8 cellular contexts compared by ENCODE assay signal in the genomic region with DNA sequence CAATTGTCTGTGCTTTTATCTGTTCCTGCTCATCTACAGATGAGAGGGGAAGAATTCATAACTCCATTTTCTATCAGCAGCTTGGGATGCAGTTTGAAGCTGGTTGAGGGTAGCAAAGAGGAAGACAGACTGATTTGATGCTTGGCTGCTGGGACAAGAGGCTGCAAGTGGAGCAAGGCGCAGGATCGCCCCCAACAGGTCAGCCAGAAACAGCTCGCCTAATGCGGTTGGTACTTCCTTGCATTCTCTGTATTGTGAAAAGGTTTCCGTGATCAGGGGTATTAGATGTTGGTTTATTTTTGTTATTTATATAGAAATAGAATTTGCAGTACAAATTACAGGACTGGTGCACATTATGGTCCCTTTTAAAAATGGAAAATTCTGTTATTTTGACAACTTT. TPM values are rescaled to one million over a fixed set of nuclear protein-coding genes. Genes with fewer than 3 reads are reported as not detected.
DNase-seq lines count a peak whose midpoint lies in the region; ATAC-seq and TF ChIP-seq lines count a peak whose summit lies in the region.

No MANE protein-coding gene starts in this region.

- peak; percentile 10 to 25 for DNase-seq in AML-193 (lab: John Stamatoyannopoulos, UW)
- DNase-seq in OCI-LY7 (ENCODE audit: low spot score), result peak; percentile 39
- peak in 1 of 2 donors; percentile 1 for DNase-seq in foreskin keratinocyte
- no peak for DNase-seq in 8988T

- H2AFZ ChIP-seq in OCI-LY7 (ENCODE audit: low read length), result no peak overlapping the region

- no peak overlapping the region for H3K4me2 ChIP-seq in OCI-LY7 (ENCODE audit: low read length)

- BruUV-seq in OCI-LY7 (replicated peaks; lab: Mats Ljungman, UMichigan), result no TSS peak

- no peaks in the 10 kb centered on the region for H4K20me1 ChIP-seq in OCI-LY7 (ENCODE audit: insufficient read depth, low read length)

- no peak for ATAC-seq in foreskin keratinocyte
- ATAC-seq in HG03097 (IDR thresholded peaks at IDR 0.05; ENCODE audit: low FRiP score, unreplicated experiment), result no peak
- no peak for ATAC-seq in HG02798 (IDR thresholded peaks at IDR 0.05; ENCODE audit: poor library complexity, unreplicated experiment)
- no peak for ATAC-seq in GM19467 (IDR thresholded peaks at IDR 0.05; ENCODE audit: unreplicated experiment)

- intact Hi-C loops in OCI-LY7 (cut with micrococcal nuclease; ENCODE audit: unreplicated experiment), result loop anchor here (5.0 kb wide), 1 partner anchor 49 kb away; no protein-coding TSS in a partner anchor

- peak; percentile 49 for TF ChIP-seq CTCF in GM12873 (IDR thresholded peaks at IDR 0.05; ENCODE audit: insufficient read depth, low read depth, low read length, missing control alignments)
- peak; percentile 75 for TF ChIP-seq CTCF in OCI-LY7 (conservative IDR thresholded peaks at IDR 0.05; ENCODE audit: low read length)
- TF ChIP-seq CTCF in foreskin keratinocyte (conservative IDR thresholded peaks at IDR 0.05), result peak; percentile 39

- no peaks in the 10 kb centered on the region for H3K9me3 ChIP-seq in OCI-LY7 (ENCODE audit: low read length)

- no peaks in the 10 kb centered on the region for H3K79me2 ChIP-seq in OCI-LY7 (ENCODE audit: insufficient read depth, low read depth, low read length)

- CTCF ChIA-PET in OCI-LY7 (lab: Charles Lee; ENCODE audit: unreplicated experiment), result no interaction called here

- POLR2A ChIA-PET in OCI-LY7 (lab: Charles Lee), result interaction anchor here (0.7 kb wide), 1 partner anchor 1400 kb away, joined by 3 read pairs; no protein-coding TSS in a partner anchor

- no peaks in the 10 kb centered on the region for H3K9me2 ChIP-seq in OCI-LY7 (ENCODE audit: insufficient read depth, low read length)

- no peak overlapping the region for H3K4me3 ChIP-seq in OCI-LY7 (ENCODE audit: low read depth, low read length, poor library complexity, severe bottlenecking)

- H3K4me1 ChIP-seq in OCI-LY7 (ENCODE audit: insufficient read depth, low read length, poor library complexity, severe bottlenecking) (no peaks in the 10 kb centered on the region), foreskin keratinocyte (no peaks in the 10 kb centered on the region)

- no peak overlapping the region for H3K27ac ChIP-seq in OCI-LY7 (ENCODE audit: low read depth, low read length, poor library complexity, severe bottlenecking)
- no peak overlapping the region for H3K27ac ChIP-seq in foreskin keratinocyte

- no peaks in the 10 kb centered on the region for H3K36me3 ChIP-seq in OCI-LY7 (ENCODE audit: insufficient read depth, low read length)

- H3K27me3 ChIP-seq in foreskin keratinocyte, result peaks cover 6% of the 10 kb centered on the region

RNA-seq across cellular contexts. Expression of gene ZNF883, which starts 40.6 kb away (rescaled TPM):
- 0.59 TPM in 1 of 2 replicates, not detected in the other for total RNA-seq in OCI-LY7 (2014; rRNA removed; shearing (Covaris generic))
- total RNA-seq in OCI-LY7 (2022) (0.33 TPM in 1 of 2 replicates, not detected in the other), foreskin keratinocyte (1.6 and 3.3 TPM in 2 replicates)
- 1.1 and 1.7 TPM in 2 replicates for polyA plus RNA-seq in foreskin keratinocyte
